In genomic region chr5:1203968-1204692, GRCh38 we compare ENCODE assay signal across 31 cellular contexts. TPM values are rescaled to one million over a fixed set of nuclear protein-coding genes. Genes with fewer than 3 reads are reported as not detected.
"Had no signal": no experiment of that assay in that cellular context is flagged by ENCODE, and none has a peak within 500 bp of the region (broad histone marks: within the 10 kb centered on the region; RNA-seq: fewer than 3 reads in every experiment).

No MANE protein-coding gene starts in this region.

- H3K4me3 ChIP-seq: cardiac muscle cell, mucosa of descending colon, sigmoid colon, smooth muscle cell, stomach, transverse colon, vagina had no signal

- H3K27ac ChIP-seq: cardiac muscle cell, sigmoid colon, stomach, transverse colon, vagina had no signal

- H3K36me3 ChIP-seq: cardiac muscle cell, sigmoid colon, stomach, transverse colon, vagina had no signal

- H3K27me3 Mint-ChIP-seq: activated CD4-positive, alpha-beta T cell treated with anti-CD3 and anti-CD28 coated beads for 36 hours had no signal

- H3K4me3 Mint-ChIP-seq: activated B cell treated with CpG ODN at 0.5 μM for 24 hours; activated CD4-positive, alpha-beta T cell treated with anti-CD3 and anti-CD28 coated beads for 36 hours; activated naive CD4-positive, alpha-beta T cell treated with anti-CD3 and anti-CD28 coated beads for 36 hours; activated naive CD8-positive, alpha-beta T cell treated with anti-CD3 and anti-CD28 coated beads, Interleukin-2, amount 10 ng/mL, durations not matched to agents 7 days and 5 days; effector memory CD8-positive, alpha-beta T cell; nephron progenitor cell; stimulated activated memory B cell treated with anti-CD40 and anti-IgM and Interleukin-4, amounts not matched to agents 10 μg/mL and 1 μg/mL and 100 μg/mL, for 72 hours had no signal

- H3K4me1 ChIP-seq: sigmoid colon, vagina had no signal

- ATAC-seq: activated CD4-positive, alpha-beta T cell treated with anti-CD3 and anti-CD28 coated beads for 36 hours; effector memory CD8-positive, alpha-beta T cell; esophagus mucosa; stimulated activated memory B cell treated with anti-CD40 and anti-IgM and Interleukin-4, amounts not matched to agents 10 μg/mL and 1 μg/mL and 100 μg/mL, for 72 hours had no signal

- H3K36me3 Mint-ChIP-seq: activated naive CD8-positive, alpha-beta T cell treated with anti-CD3 and anti-CD28 coated beads, Interleukin-2, amount 10 ng/mL, durations not matched to agents 7 days and 5 days; stimulated activated memory B cell treated with anti-CD40 and anti-IgM and Interleukin-4, amounts not matched to agents 10 μg/mL and 1 μg/mL and 100 μg/mL, for 72 hours had no signal

- H3K9me3 Mint-ChIP-seq: activated B cell treated with CpG ODN at 0.5 μM for 24 hours; activated naive CD4-positive, alpha-beta T cell treated with anti-CD3 and anti-CD28 coated beads for 36 hours; activated naive CD8-positive, alpha-beta T cell treated with anti-CD3 and anti-CD28 coated beads, Interleukin-2, amount 10 ng/mL, durations not matched to agents 7 days and 5 days; effector memory CD8-positive, alpha-beta T cell; nephron progenitor cell; stimulated activated memory B cell treated with anti-CD40 and anti-IgM and Interleukin-4, amounts not matched to agents 10 μg/mL and 1 μg/mL and 100 μg/mL, for 72 hours had no signal

- H3K27me3 ChIP-seq: cardiac muscle cell, vagina had no signal

- H3K9me3 ChIP-seq: mucosa of descending colon, sigmoid colon, stomach, transverse colon, vagina had no signal

- H3K4me1 Mint-ChIP-seq: activated B cell treated with CpG ODN at 0.5 μM for 24 hours; activated CD4-positive, alpha-beta T cell treated with anti-CD3 and anti-CD28 coated beads for 36 hours; activated naive CD8-positive, alpha-beta T cell treated with anti-CD3 and anti-CD28 coated beads, Interleukin-2, amount 10 ng/mL, durations not matched to agents 7 days and 5 days; stimulated activated memory B cell treated with anti-CD40 and anti-IgM and Interleukin-4, amounts not matched to agents 10 μg/mL and 1 μg/mL and 100 μg/mL, for 72 hours had no signal

- H3K27ac Mint-ChIP-seq: activated B cell treated with CpG ODN at 0.5 μM for 24 hours; activated CD4-positive, alpha-beta T cell treated with anti-CD3 and anti-CD28 coated beads for 36 hours; activated naive CD4-positive, alpha-beta T cell treated with anti-CD3 and anti-CD28 coated beads for 36 hours; activated naive CD8-positive, alpha-beta T cell treated with anti-CD3 and anti-CD28 coated beads, Interleukin-2, amount 10 ng/mL, durations not matched to agents 7 days and 5 days; effector memory CD8-positive, alpha-beta T cell; nephron progenitor cell; stimulated activated memory B cell treated with anti-CD40 and anti-IgM and Interleukin-4, amounts not matched to agents 10 μg/mL and 1 μg/mL and 100 μg/mL, for 72 hours had no signal

- DNase-seq: activated B cell treated with CpG ODN at 0.5 μM for 24 hours; activated CD4-positive, alpha-beta T cell treated with anti-CD3 and anti-CD28 coated beads for 36 hours; activated CD4-positive, alpha-beta T cell treated with anti-CD3 and anti-CD28 coated beads, Interleukin-2, amount 50 U/mL, for 4 hours; activated CD8-positive, alpha-beta memory T cell treated with anti-CD3 and anti-CD28 coated beads, Interleukin-2, amount 50 U/mL, for 48 hours; activated effector memory CD4-positive, alpha-beta T cell treated with Interleukin-2 at 50 U/mL for 16 hours; activated naive CD4-positive, alpha-beta T cell treated with anti-CD3 and anti-CD28 coated beads for 36 hours; activated T-cell treated with anti-CD3 and anti-CD28 coated beads, Interleukin-2, amount 50 U/mL, for 48 hours; amniotic stem cell; effector memory CD8-positive, alpha-beta T cell; foreskin melanocyte; hippocampal formation; sigmoid colon; stimulated activated CD4-positive, alpha-beta T cell treated with anti-CD3 and anti-CD28 coated beads, Interleukin-15, amount 100 ng/mL, for 24 hours; stomach; T-helper 9 cell; transverse colon had no signal

RNA-seq across cellular contexts. Expression of gene SLC6A19, which starts 2.7 kb away (rescaled TPM):
- total RNA-seq: activated B cell treated with CpG ODN at 0.5 μM for 24 hours; activated CD4-positive, alpha-beta T cell treated with anti-CD3 and anti-CD28 coated beads for 36 hours; activated CD8-positive, alpha-beta memory T cell treated with anti-CD3 and anti-CD28 coated beads for 36 hours; activated naive CD4-positive, alpha-beta T cell treated with anti-CD3 and anti-CD28 coated beads for 36 hours; activated naive CD8-positive, alpha-beta T cell treated with anti-CD3 and anti-CD28 coated beads, Interleukin-2, amount 10 ng/mL, durations not matched to agents 7 days and 5 days; dermis blood vessel endothelial cell; endothelial cell of umbilical vein; esophagus mucosa; lower leg skin; omental fat pad; sigmoid colon; smooth muscle cell; T-helper 1 cell treated with Interleukin-12 subunit alpha and Interleukin-12 subunit beta and Interleukin-4 antibody, amounts not matched to agents 30 ng/mL and 1 ng/mL, for 36 hours; vagina had no signal
- polyA plus RNA-seq: endothelial cell of umbilical vein, smooth muscle cell had no signal

RNA-seq across cellular contexts. Expression of gene SLC6A18, which starts 21.1 kb away (rescaled TPM):
- total RNA-seq: activated B cell treated with CpG ODN at 0.5 μM for 24 hours; activated CD4-positive, alpha-beta T cell treated with anti-CD3 and anti-CD28 coated beads for 36 hours; activated CD8-positive, alpha-beta memory T cell treated with anti-CD3 and anti-CD28 coated beads for 36 hours; activated naive CD4-positive, alpha-beta T cell treated with anti-CD3 and anti-CD28 coated beads for 36 hours; activated naive CD8-positive, alpha-beta T cell treated with anti-CD3 and anti-CD28 coated beads, Interleukin-2, amount 10 ng/mL, durations not matched to agents 7 days and 5 days; cardiac muscle cell; dermis blood vessel endothelial cell; endothelial cell of umbilical vein; esophagus mucosa; lower leg skin; omental fat pad; sigmoid colon; smooth muscle cell; stomach; T-helper 1 cell treated with Interleukin-12 subunit alpha and Interleukin-12 subunit beta and Interleukin-4 antibody, amounts not matched to agents 30 ng/mL and 1 ng/mL, for 36 hours; temporal lobe; transverse colon; vagina had no signal
- polyA plus RNA-seq: cardiac muscle cell, endothelial cell of umbilical vein, smooth muscle cell, stomach had no signal
